Comparison of ENCODE assay signal across 18 cellular contexts in genomic region chr12:52515927-52516831, GRCh38. TPM values are rescaled to one million over a fixed set of nuclear protein-coding genes. Genes with fewer than 3 reads are reported as not detected.
A peak's percentile ranks its signal among the peaks of the same experiment; 100 is the strongest.
DNase-seq lines count a peak whose midpoint lies in the region; ATAC-seq and TF ChIP-seq lines count a peak whose summit lies in the region.
"Had no signal": no experiment of that assay in that cellular context is flagged by ENCODE, and none has a peak within 500 bp of the region (broad histone marks: within the 10 kb centered on the region; RNA-seq: fewer than 3 reads in every experiment).

No MANE protein-coding gene starts in this region.

- H3K36me3 Mint-ChIP-seq in activated CD8-positive, alpha-beta memory T cell treated with anti-CD3 and anti-CD28 coated beads, Interleukin-2, amount 10 ng/mL, durations not matched to agents 7 days and 5 days: no peaks in the 10 kb centered on the region
- peaks cover 7% of the 10 kb centered on the region for H3K36me3 Mint-ChIP-seq in nephron progenitor cell (ENCODE audit: low read depth)
- H3K36me3 Mint-ChIP-seq: CD8-positive, alpha-beta T cell had no signal

- H3K4me3 Mint-ChIP-seq in activated CD8-positive, alpha-beta memory T cell treated with anti-CD3 and anti-CD28 coated beads, Interleukin-2, amount 10 ng/mL, durations not matched to agents 7 days and 5 days: no peak overlapping the region
- no peak overlapping the region for H3K4me3 Mint-ChIP-seq in nephron progenitor cell
- H3K4me3 Mint-ChIP-seq: activated CD8-positive, alpha-beta T cell treated with anti-CD3 and anti-CD28 coated beads for 36 hours; CD8-positive, alpha-beta T cell; immature natural killer cell had no signal

- intact Hi-C loops in lower leg skin (cut with DNase I; ENCODE audit: low total_unique reads): no loop called here

- no peak for ATAC-seq in activated CD8-positive, alpha-beta memory T cell treated with anti-CD3 and anti-CD28 coated beads, Interleukin-2, amount 10 ng/mL, durations not matched to agents 7 days and 5 days
- ATAC-seq in GM21381 (IDR thresholded peaks at IDR 0.05; ENCODE audit: unreplicated experiment): no peak
- ATAC-seq: activated CD8-positive, alpha-beta T cell treated with anti-CD3 and anti-CD28 coated beads for 36 hours; CD8-positive, alpha-beta T cell had no signal

- H3K27ac Mint-ChIP-seq in activated CD8-positive, alpha-beta memory T cell treated with anti-CD3 and anti-CD28 coated beads, Interleukin-2, amount 10 ng/mL, durations not matched to agents 7 days and 5 days: no peak overlapping the region
- H3K27ac Mint-ChIP-seq in nephron progenitor cell: no peak overlapping the region
- H3K27ac Mint-ChIP-seq: activated CD8-positive, alpha-beta T cell treated with anti-CD3 and anti-CD28 coated beads for 36 hours; CD8-positive, alpha-beta T cell had no signal

- H3K27ac ChIP-seq in caudate nucleus (ENCODE audit: low read depth, low read length): peak overlapping the region; percentile 36
- H3K27ac ChIP-seq: ascending aorta, transverse colon had no signal

- H3K27me3 Mint-ChIP-seq in activated CD8-positive, alpha-beta memory T cell treated with anti-CD3 and anti-CD28 coated beads, Interleukin-2, amount 10 ng/mL, durations not matched to agents 7 days and 5 days: peaks cover 18% of the 10 kb centered on the region
- H3K27me3 Mint-ChIP-seq in nephron progenitor cell (ENCODE audit: low read depth, poor library complexity): no peaks in the 10 kb centered on the region

- no peak for TF ChIP-seq CTCF in lower leg skin (IDR thresholded peaks at IDR 0.05)
- TF ChIP-seq CTCF in nephron progenitor cell (IDR thresholded peaks at IDR 0.05): no peak

- no peaks in the 10 kb centered on the region for H3K4me1 Mint-ChIP-seq in activated CD8-positive, alpha-beta memory T cell treated with anti-CD3 and anti-CD28 coated beads, Interleukin-2, amount 10 ng/mL, durations not matched to agents 7 days and 5 days
- peaks cover 11% of the 10 kb centered on the region for H3K4me1 Mint-ChIP-seq in nephron progenitor cell
- H3K4me1 Mint-ChIP-seq: immature natural killer cell had no signal

- peak overlapping the region; percentile 24 for H3K4me3 ChIP-seq in lower leg skin (ENCODE audit: low read depth, poor library complexity, severe bottlenecking)
- H3K4me3 ChIP-seq: ascending aorta, transverse colon had no signal

- peak; percentile 14 for DNase-seq in activated CD8-positive, alpha-beta memory T cell treated with anti-CD3 and anti-CD28 coated beads, Interleukin-2, amount 10 ng/mL, durations not matched to agents 7 days and 5 days
- no peak for DNase-seq in activated CD8-positive, alpha-beta memory T cell treated with anti-CD3 and anti-CD28 coated beads, Interleukin-2, amount 50 U/mL, for 48 hours
- DNase-seq in caudate nucleus (lab: John Stamatoyannopoulos, UW) (no peak), lower leg skin (ENCODE audit: low spot score in 2 of 2) (peak; percentile 13 to 68), ureter (ENCODE audit: low spot score) (peak; percentile 38), nephron progenitor cell (no peak), COLO829 (ENCODE audit: low spot score) (no peak)
- DNase-seq: activated CD8-positive, alpha-beta T cell treated with anti-CD3 and anti-CD28 coated beads for 36 hours; activated gamma-delta T cell; immature natural killer cell; transverse colon had no signal

- CTCF ChIA-PET in activated CD8-positive, alpha-beta memory T cell treated with anti-CD3 and anti-CD28 coated beads, Interleukin-2, amount 10 ng/mL, durations not matched to agents 7 days and 5 days (lab: Charles Lee): no interaction called here

- peaks cover 4% of the 10 kb centered on the region for H3K9me3 Mint-ChIP-seq in activated CD8-positive, alpha-beta memory T cell treated with anti-CD3 and anti-CD28 coated beads, Interleukin-2, amount 10 ng/mL, durations not matched to agents 7 days and 5 days (ENCODE audit: low read depth)
- H3K9me3 Mint-ChIP-seq in nephron progenitor cell: peaks cover 7% of the 10 kb centered on the region

- WGBS in lower leg skin, 2 donors: 54 to 55% methylated on average over 15 of the region's 15 CpGs

- no peak for TF ChIP-seq POLR2A in lower leg skin (IDR thresholded peaks at IDR 0.05)

RNA-seq across cellular contexts. Expression of gene KRT5, which starts 4.0 kb away (rescaled TPM):
- not detected for total RNA-seq in activated CD8-positive, alpha-beta memory T cell treated with anti-CD3 and anti-CD28 coated beads, Interleukin-2, amount 10 ng/mL, durations not matched to agents 7 days and 5 days
- 1,000 to 10,000 TPM; 2,541 to 6,567 (median 4,278) TPM for total RNA-seq in lower leg skin
- total RNA-seq in ureter: 388 TPM
- total RNA-seq: activated CD8-positive, alpha-beta T cell treated with anti-CD3 and anti-CD28 coated beads for 36 hours; CD8-positive, alpha-beta T cell; G401; posterior vena cava; SK-MEL-5; transverse colon had no signal

RNA-seq across cellular contexts. Expression of gene KRT6A, which starts 23.1 kb away (rescaled TPM):
- not detected for total RNA-seq in activated CD8-positive, alpha-beta memory T cell treated with anti-CD3 and anti-CD28 coated beads, Interleukin-2, amount 10 ng/mL, durations not matched to agents 7 days and 5 days
- total RNA-seq in lower leg skin (100 to 1,000 TPM in 2 of 4 donors, 10 to 100 TPM in 2; 75.3 to 617 (median 182) TPM), ureter (28.7 TPM)
- total RNA-seq: A172; activated CD8-positive, alpha-beta T cell treated with anti-CD3 and anti-CD28 coated beads for 36 hours; CD8-positive, alpha-beta T cell; G401; posterior vena cava; SK-MEL-5; transverse colon had no signal

RNA-seq across cellular contexts. Expression of gene KRT71, which starts 36.8 kb away (rescaled TPM):
- not detected for total RNA-seq in activated CD8-positive, alpha-beta memory T cell treated with anti-CD3 and anti-CD28 coated beads, Interleukin-2, amount 10 ng/mL, durations not matched to agents 7 days and 5 days
- total RNA-seq in lower leg skin: 10 to 100 TPM in 1 of 4 donors, 1 to 10 TPM in 1, under 1 TPM in 1, not detected in 1; 0.32 to 61.7 (median 1.6) TPM
- not detected for total RNA-seq in ureter
- total RNA-seq: A172; activated CD8-positive, alpha-beta T cell treated with anti-CD3 and anti-CD28 coated beads for 36 hours; ascending aorta; CD8-positive, alpha-beta T cell; G401; posterior vena cava; SK-MEL-5; transverse colon had no signal

RNA-seq across cellular contexts. Expression of gene KRT6C, which starts 42.6 kb away (rescaled TPM):
- total RNA-seq in activated CD8-positive, alpha-beta memory T cell treated with anti-CD3 and anti-CD28 coated beads, Interleukin-2, amount 10 ng/mL, durations not matched to agents 7 days and 5 days: not detected
- 10 to 100 TPM in 1 of 4 donors, 1 to 10 TPM in 1, under 1 TPM in 1, not detected in 1; 0.13 to 11.0 (median 1.0) TPM for total RNA-seq in lower leg skin
- 0.39 TPM for total RNA-seq in ureter
- total RNA-seq: A172; activated CD8-positive, alpha-beta T cell treated with anti-CD3 and anti-CD28 coated beads for 36 hours; ascending aorta; CD8-positive, alpha-beta T cell; G401; posterior vena cava; SK-MEL-5 had no signal

RNA-seq across cellular contexts. Expression of gene KRT74, which starts 57.5 kb away (rescaled TPM):
- not detected for total RNA-seq in activated CD8-positive, alpha-beta memory T cell treated with anti-CD3 and anti-CD28 coated beads, Interleukin-2, amount 10 ng/mL, durations not matched to agents 7 days and 5 days
- 10 to 100 TPM in 1 of 4 donors, 1 to 10 TPM in 1, under 1 TPM in 2; 0.30 to 14.6 (median 0.82) TPM for total RNA-seq in lower leg skin
- total RNA-seq in ureter: 0.26 TPM
- total RNA-seq: A172; activated CD8-positive, alpha-beta T cell treated with anti-CD3 and anti-CD28 coated beads for 36 hours; ascending aorta; CD8-positive, alpha-beta T cell; G401; posterior vena cava; SK-MEL-5; transverse colon had no signal

Comparison
In these comparisons a context has a peak if more than half of its experiments do, and no peak if none do; other contexts are left out.
1. DNase-seq: peak in activated CD8-positive, alpha-beta memory T cell treated with anti-CD3 and anti-CD28 coated beads, Interleukin-2, amount 10 ng/mL, durations not matched to agents 7 days and 5 days (single experiment), lower leg skin (2 of 2) and ureter (single experiment); none in activated CD8-positive, alpha-beta memory T cell treated with anti-CD3 and anti-CD28 coated beads, Interleukin-2, amount 50 U/mL, for 48 hours (single experiment), caudate nucleus (0 of 61), nephron progenitor cell (single experiment) and COLO829 (single experiment).
2. RNA of gene KRT5, which starts 4.0 kb away (total RNA-seq): 2,541 to 6,567 TPM in lower leg skin and 388 TPM in ureter (single experiment); not detected in activated CD8-positive, alpha-beta memory T cell treated with anti-CD3 and anti-CD28 coated beads, Interleukin-2, amount 10 ng/mL, durations not matched to agents 7 days and 5 days; every median in the first group is over 100 times any median in the second.
3. RNA of gene KRT6A, which starts 23.1 kb away (total RNA-seq): 75.3 to 617 TPM in lower leg skin and 28.7 TPM in ureter (single experiment); not detected in activated CD8-positive, alpha-beta memory T cell treated with anti-CD3 and anti-CD28 coated beads, Interleukin-2, amount 10 ng/mL, durations not matched to agents 7 days and 5 days; every median in the first group is over 10 times any median in the second.